Comparison of ENCODE assay signal across 29 cellular contexts in genomic region chr21:42545745-42546144, GRCh38. TPM values are rescaled to one million over a fixed set of nuclear protein-coding genes. Genes with fewer than 3 reads are reported as not detected.
"Had no signal": no experiment of that assay in that cellular context is flagged by ENCODE, and none has a peak within 500 bp of the region (broad histone marks: within the 10 kb centered on the region; RNA-seq: fewer than 3 reads in every experiment).

No MANE protein-coding gene starts in this region.

- H3K9me3 Mint-ChIP-seq: activated naive CD8-positive, alpha-beta T cell treated with anti-CD3 and anti-CD28 coated beads, Interleukin-2, amount 50 U/mL, for 24 hours; activated T-cell treated with anti-CD3 and anti-CD28 coated beads, Interleukin-2, amount 50 U/mL, for 24 hours; central memory CD8-positive, alpha-beta T cell; naive thymus-derived CD8-positive, alpha-beta T cell; neural crest cell; stimulated activated naive CD8-positive, alpha-beta T cell treated with anti-CD3 and anti-CD28 coated beads, Interleukin-15, Interleukin-2, amounts not matched to agents 100 ng/mL and 50 ng/mL, for 24 hours had no signal

- ATAC-seq: activated naive CD8-positive, alpha-beta T cell treated with anti-CD3 and anti-CD28 coated beads, Interleukin-2, amount 50 U/mL, for 24 hours; left ventricle myocardium superior; naive thymus-derived CD8-positive, alpha-beta T cell had no signal

- H3K27me3 Mint-ChIP-seq: activated naive CD8-positive, alpha-beta T cell treated with anti-CD3 and anti-CD28 coated beads, Interleukin-2, amount 50 U/mL, for 24 hours; activated T-cell treated with anti-CD3 and anti-CD28 coated beads, Interleukin-2, amount 50 U/mL, for 24 hours; central memory CD8-positive, alpha-beta T cell; naive thymus-derived CD8-positive, alpha-beta T cell; stimulated activated naive CD8-positive, alpha-beta T cell treated with anti-CD3 and anti-CD28 coated beads, Interleukin-15, Interleukin-2, amounts not matched to agents 100 ng/mL and 50 ng/mL, for 24 hours had no signal

- DNase-seq: activated CD4-positive, alpha-beta T cell treated with anti-CD3 and anti-CD28 coated beads for 4 hours; activated CD4-positive, alpha-beta T cell treated with anti-CD3 and anti-CD28 coated beads, Interleukin-2, amount 50 U/mL, for 4 hours; activated CD4-positive, CD25-positive, alpha-beta regulatory T cell; activated CD8-positive, alpha-beta memory T cell treated with anti-CD3 and anti-CD28 coated beads for 24 hours; activated CD8-positive, alpha-beta memory T cell treated with anti-CD3 and anti-CD28 coated beads, Interleukin-2, amount 50 U/mL, for 48 hours; activated gamma-delta T cell; activated naive CD4-positive, alpha-beta T cell treated with anti-CD3 and anti-CD28 coated beads, Interleukin-2, amount 50 U/mL, for 16 hours; activated naive CD8-positive, alpha-beta T cell treated with anti-CD3 and anti-CD28 coated beads, Interleukin-2, amount 50 U/mL, for 24 hours; activated T-cell treated with anti-CD3 and anti-CD28 coated beads, Interleukin-2, amount 50 U/mL, for 24 hours; amygdala; dermis blood vessel endothelial cell; effector CD4-positive, alpha-beta T cell; islet precursor cell; left ventricle myocardium superior; midbrain; nucleus accumbens; right cardiac atrium; stimulated activated CD4-positive, alpha-beta T cell treated with anti-CD3 and anti-CD28 coated beads, Interleukin-12 subunit alpha, Interleukin-12 subunit beta, amount 100 ng/mL, for 4 hours; stimulated activated CD4-positive, alpha-beta T cell treated with anti-CD3 and anti-CD28 coated beads, Interleukin-4, amount 100 ng/mL, for 1 hour; trophoblast cell; uterus had no signal

- H3K27ac Mint-ChIP-seq: activated naive CD8-positive, alpha-beta T cell treated with anti-CD3 and anti-CD28 coated beads, Interleukin-2, amount 50 U/mL, for 24 hours; stimulated activated naive CD8-positive, alpha-beta T cell treated with anti-CD3 and anti-CD28 coated beads, Interleukin-15, Interleukin-2, amounts not matched to agents 100 ng/mL and 50 ng/mL, for 24 hours had no signal

- H3K4me1 ChIP-seq: parathyroid adenoma, uterus had no signal

- H3K27ac ChIP-seq: epithelial cell of prostate, parathyroid adenoma, thoracic aorta, uterus had no signal

- H3K4me3 Mint-ChIP-seq: activated naive CD8-positive, alpha-beta T cell treated with anti-CD3 and anti-CD28 coated beads, Interleukin-2, amount 50 U/mL, for 24 hours; activated T-cell treated with anti-CD3 and anti-CD28 coated beads, Interleukin-2, amount 50 U/mL, for 24 hours; central memory CD8-positive, alpha-beta T cell; naive thymus-derived CD8-positive, alpha-beta T cell; neural crest cell; stimulated activated naive CD8-positive, alpha-beta T cell treated with anti-CD3 and anti-CD28 coated beads, Interleukin-15, Interleukin-2, amounts not matched to agents 100 ng/mL and 50 ng/mL, for 24 hours had no signal

- H3K27me3 ChIP-seq: uterus had no signal

- H3K4me3 ChIP-seq: thoracic aorta, uterus had no signal

- H3K36me3 ChIP-seq: uterus had no signal

- H3K4me1 Mint-ChIP-seq: activated naive CD8-positive, alpha-beta T cell treated with anti-CD3 and anti-CD28 coated beads, Interleukin-2, amount 50 U/mL, for 24 hours; central memory CD8-positive, alpha-beta T cell had no signal

- H3K9me3 ChIP-seq: thoracic aorta, uterus had no signal

RNA-seq across cellular contexts. Expression of gene RSPH1, which starts 49.7 kb away (rescaled TPM):
- total RNA-seq: dermis blood vessel endothelial cell, left ventricle myocardium superior, right cardiac atrium, skeletal muscle tissue had no signal
